Comparison of ENCODE assay signal across 2 cellular contexts in the genomic region with DNA sequence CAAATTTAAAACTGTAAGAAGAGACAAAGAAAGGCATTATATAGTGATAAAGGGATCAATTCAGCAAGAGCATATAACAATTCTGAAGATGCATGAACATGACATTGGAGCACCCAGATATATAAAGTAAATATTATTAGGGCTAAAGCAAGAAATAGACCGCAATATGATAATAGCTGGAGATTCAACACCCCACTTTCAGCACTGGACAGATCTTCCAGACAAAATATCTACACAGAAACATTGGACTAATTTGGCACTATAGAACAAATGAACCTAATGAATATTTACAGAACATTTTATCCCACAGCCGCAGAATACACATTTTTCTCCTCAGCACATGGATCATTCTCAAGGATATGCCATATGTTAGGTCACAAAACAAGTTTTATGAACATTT.
TF ChIP-seq lines count a peak whose summit lies in the region.

No MANE protein-coding gene starts in this region.

TF ChIP-seq in GM23338, 12 proteins besides CTCF, POLR2A, EP300 and RAD21 (continued from another document):
- TF ChIP-seq, protein P1, sequence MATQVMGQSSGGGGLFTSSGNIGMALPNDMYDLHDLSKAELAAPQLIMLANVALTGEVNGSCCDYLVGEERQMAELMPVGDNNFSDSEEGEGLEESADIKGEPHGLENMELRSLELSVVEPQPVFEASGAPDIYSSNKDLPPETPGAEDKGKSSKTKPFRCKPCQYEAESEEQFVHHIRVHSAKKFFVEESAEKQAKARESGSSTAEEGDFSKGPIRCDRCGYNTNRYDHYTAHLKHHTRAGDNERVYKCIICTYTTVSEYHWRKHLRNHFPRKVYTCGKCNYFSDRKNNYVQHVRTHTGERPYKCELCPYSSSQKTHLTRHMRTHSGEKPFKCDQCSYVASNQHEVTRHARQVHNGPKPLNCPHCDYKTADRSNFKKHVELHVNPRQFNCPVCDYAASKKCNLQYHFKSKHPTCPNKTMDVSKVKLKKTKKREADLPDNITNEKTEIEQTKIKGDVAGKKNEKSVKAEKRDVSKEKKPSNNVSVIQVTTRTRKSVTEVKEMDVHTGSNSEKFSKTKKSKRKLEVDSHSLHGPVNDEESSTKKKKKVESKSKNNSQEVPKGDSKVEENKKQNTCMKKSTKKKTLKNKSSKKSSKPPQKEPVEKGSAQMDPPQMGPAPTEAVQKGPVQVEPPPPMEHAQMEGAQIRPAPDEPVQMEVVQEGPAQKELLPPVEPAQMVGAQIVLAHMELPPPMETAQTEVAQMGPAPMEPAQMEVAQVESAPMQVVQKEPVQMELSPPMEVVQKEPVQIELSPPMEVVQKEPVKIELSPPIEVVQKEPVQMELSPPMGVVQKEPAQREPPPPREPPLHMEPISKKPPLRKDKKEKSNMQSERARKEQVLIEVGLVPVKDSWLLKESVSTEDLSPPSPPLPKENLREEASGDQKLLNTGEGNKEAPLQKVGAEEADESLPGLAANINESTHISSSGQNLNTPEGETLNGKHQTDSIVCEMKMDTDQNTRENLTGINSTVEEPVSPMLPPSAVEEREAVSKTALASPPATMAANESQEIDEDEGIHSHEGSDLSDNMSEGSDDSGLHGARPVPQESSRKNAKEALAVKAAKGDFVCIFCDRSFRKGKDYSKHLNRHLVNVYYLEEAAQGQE (IDR thresholded peaks at IDR 0.05; ENCODE audit: unreplicated experiment), result peak; percentile 29

TF ChIP-seq in HEK293, 187 proteins besides CTCF, POLR2A, EP300 and RAD21:
- TF ChIP-seq PRDM2 (tag by site-specific recombination; IDR thresholded peaks at IDR 0.05; ENCODE audit: borderline replicate concordance) (no peak), PRDM10 (tag by site-specific recombination; IDR thresholded peaks at IDR 0.05) (no peak)
- TF ChIP-seq, protein P1 (tag by site-specific recombination; IDR thresholded peaks at IDR 0.05), result 0 out of 2 replicates have a peak, but pooled peaks have one; percentile 32
TF ChIP-seq in HEK293: peak in this region for 1.
